ENCODE assay signal across 9 cellular contexts in the genomic region with DNA sequence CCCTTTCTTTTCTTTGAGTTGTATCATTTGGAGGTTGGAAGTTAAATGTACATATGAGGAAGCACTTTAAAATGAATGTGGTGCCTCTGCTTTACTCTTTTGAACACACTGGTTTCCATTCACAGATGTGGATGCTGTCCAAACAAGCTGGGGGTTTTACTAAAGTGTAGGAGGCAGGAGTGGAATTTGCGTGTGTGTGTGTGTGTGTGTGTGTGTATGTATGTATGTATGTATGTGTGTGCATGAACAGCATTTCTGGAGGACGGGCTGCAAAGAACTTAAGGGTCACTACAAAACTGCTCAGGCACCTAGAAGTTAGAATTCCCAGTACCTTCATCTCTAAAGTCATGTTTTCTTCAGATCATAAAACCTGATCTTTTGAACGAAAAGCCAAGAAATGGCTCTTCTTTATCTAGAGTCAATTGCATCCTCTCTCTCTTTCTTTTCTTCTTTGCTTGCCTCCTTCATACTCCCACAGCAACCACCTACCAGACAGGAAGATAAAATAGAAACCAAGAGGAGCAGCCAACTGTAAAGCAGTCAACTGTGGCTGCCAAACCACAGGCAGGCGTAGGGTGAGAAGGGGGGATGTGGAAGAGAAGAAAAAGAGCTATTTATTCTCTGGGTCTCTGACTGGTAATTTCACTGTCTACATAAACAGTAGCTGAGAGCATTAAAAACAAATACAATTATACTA.
A peak's percentile ranks its signal among the peaks of the same experiment; 100 is the strongest.
DNase-seq lines count a peak whose midpoint lies in the region; ATAC-seq and TF ChIP-seq lines count a peak whose summit lies in the region.
"Had no signal": no experiment of that assay in that cellular context is flagged by ENCODE, and none has a peak within 500 bp of the region (broad histone marks: within the 10 kb centered on the region; RNA-seq: fewer than 3 reads in every experiment).

No MANE protein-coding gene starts in this region.

- TF ChIP-seq CTCF in mesothelial cell of epicardium (IDR thresholded peaks at IDR 0.05; ENCODE audit: unreplicated experiment): no peak

- peaks cover 37% of the 10 kb centered on the region for H3K4me1 Mint-ChIP-seq in mesothelial cell of epicardium

- H3K36me3 Mint-ChIP-seq in mesothelial cell of epicardium: no peaks in the 10 kb centered on the region

- no peak overlapping the region for H3K4me3 Mint-ChIP-seq in mesothelial cell of epicardium

- peaks cover 25% of the 10 kb centered on the region for H3K27me3 Mint-ChIP-seq in mesothelial cell of epicardium (ENCODE audit: low read depth)

- peaks cover 9% of the 10 kb centered on the region for H3K9me3 Mint-ChIP-seq in mesothelial cell of epicardium

- peak; percentile 94 for ATAC-seq in GM21367 (IDR thresholded peaks at IDR 0.05; ENCODE audit: unreplicated experiment)
- peak; percentile 86 for ATAC-seq in HG03558 (IDR thresholded peaks at IDR 0.05; ENCODE audit: extremely low read depth, unreplicated experiment)

- DNase-seq in Daoy (ENCODE audit: low read depth) (peak; percentile 19), NCI-H526 (lab: John Stamatoyannopoulos, UW) (no peak), mesothelial cell of epicardium (ENCODE audit: low spot score in 2 of 2, unreplicated experiment in 2 of 2) (no peak), NCI-H2171 (lab: John Stamatoyannopoulos, UW) (no peak)
- DNase-seq in activated CD8-positive, alpha-beta memory T cell treated with anti-CD3 and anti-CD28 coated beads, Interleukin-2, amount 50 U/mL, for 4 hours: peak; percentile 33
- DNase-seq in stimulated activated CD4-positive, alpha-beta T cell treated with anti-CD3 and anti-CD28 coated beads, Interleukin-1b, Interleukin-23, amount 100 ng/mL, for 4 hours (ENCODE audit: low read depth in 2 of 2): peak; percentile 10 to 14
- DNase-seq: right cardiac atrium had no signal

- H3K27ac Mint-ChIP-seq in mesothelial cell of epicardium: no peak overlapping the region

Comparison
In these comparisons a context has a peak if more than half of its experiments do, and no peak if none do; other contexts are left out.
1. DNase-seq: peak in Daoy (single experiment), activated CD8-positive, alpha-beta memory T cell treated with anti-CD3 and anti-CD28 coated beads, Interleukin-2, amount 50 U/mL, for 4 hours (single experiment) and stimulated activated CD4-positive, alpha-beta T cell treated with anti-CD3 and anti-CD28 coated beads, Interleukin-1b, Interleukin-23, amount 100 ng/mL, for 4 hours (2 of 2); none in NCI-H526 (0 of 2), mesothelial cell of epicardium (0 of 2) and NCI-H2171 (single experiment).